9 cellular contexts compared by ENCODE assay signal in the genomic region with DNA sequence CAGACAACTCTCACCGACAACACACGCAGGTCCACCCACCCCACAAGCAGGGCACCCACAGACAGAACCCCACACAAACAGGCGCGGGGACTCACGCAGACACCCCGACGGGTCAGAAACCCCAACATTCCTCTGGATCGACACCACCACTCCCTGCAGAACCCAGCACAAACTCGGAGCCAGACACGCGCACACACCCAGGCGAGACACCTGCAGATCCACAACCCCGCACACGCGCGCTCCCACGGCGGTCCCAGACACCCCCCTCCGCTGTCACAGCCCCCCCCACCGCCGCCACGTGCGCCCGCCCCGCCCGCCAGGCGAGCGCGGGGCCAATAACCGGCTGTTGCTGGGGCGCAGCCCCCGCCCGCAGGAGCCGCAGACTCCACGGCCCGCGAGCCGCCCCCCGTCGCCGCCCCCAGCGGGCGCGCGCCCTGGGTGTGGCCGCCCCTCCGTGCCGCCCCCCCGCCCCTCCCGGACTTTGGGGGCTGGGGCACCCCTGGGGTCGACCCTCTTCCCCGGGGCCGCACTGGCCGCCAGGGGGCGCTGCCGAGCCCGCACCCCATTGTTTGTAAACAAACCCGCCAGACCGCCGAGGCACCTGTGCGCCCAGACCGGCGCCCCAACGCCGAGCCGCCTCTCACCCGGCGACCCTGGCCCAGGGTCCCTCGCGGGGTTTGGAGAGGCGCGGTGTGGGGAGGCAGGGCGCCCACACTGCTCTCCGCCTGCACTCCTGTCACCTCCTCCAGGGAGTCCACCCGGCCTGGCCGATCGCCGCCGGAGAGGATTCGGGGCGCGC. TPM values are rescaled to one million over a fixed set of nuclear protein-coding genes. Genes with fewer than 3 reads are reported as not detected.
DNase-seq lines count a peak whose midpoint lies in the region; ATAC-seq and TF ChIP-seq lines count a peak whose summit lies in the region.
"Had no signal": no experiment of that assay in that cellular context is flagged by ENCODE, and none has a peak within 500 bp of the region (broad histone marks: within the 10 kb centered on the region; RNA-seq: fewer than 3 reads in every experiment).

No MANE protein-coding gene starts in this region.

- no peak overlapping the region for H3K27ac Mint-ChIP-seq in WTC11

- POLR2A ChIA-PET in WTC11 (lab: Charles Lee), result interaction anchor here (1.1 kb wide), 1 partner anchor 14 kb away, joined by 3 read pairs; no protein-coding TSS in a partner anchor

- peak overlapping the region; percentile 48 for H3K4me3 Mint-ChIP-seq in WTC11

- H3K27me3 Mint-ChIP-seq in WTC11 (ENCODE audit: low read depth), result no peaks in the 10 kb centered on the region; the same call in 1 of the 2 replicates
- H3K27me3 Mint-ChIP-seq: activated naive CD4-positive, alpha-beta T cell treated with anti-CD3 and anti-CD28 coated beads, Interleukin-2, amount 50 U/mL, for 24 hours had no signal

- H3K4me1 Mint-ChIP-seq in WTC11, result peaks cover 25% of the 10 kb centered on the region

- CTCF ChIA-PET in WTC11 (lab: Charles Lee), result interaction anchor here (7.4 to 9.0 kb wide), 2 partner anchors 15 to 19 kb away, joined by 79 to 136 read pairs; no protein-coding TSS in a partner anchor

- H3K36me3 Mint-ChIP-seq in WTC11, result peaks cover 4% of the 10 kb centered on the region
- H3K36me3 Mint-ChIP-seq: activated naive CD4-positive, alpha-beta T cell treated with anti-CD3 and anti-CD28 coated beads, Interleukin-2, amount 50 U/mL, for 24 hours had no signal

- TF ChIP-seq CTCF in WTC11 (IDR thresholded peaks at IDR 0.05), result peak; percentile 99

- peak; percentile 31 for ATAC-seq in HG03432 (IDR thresholded peaks at IDR 0.05; ENCODE audit: unreplicated experiment)
- no peak for ATAC-seq in WTC11

- no peaks in the 10 kb centered on the region for H3K9me3 Mint-ChIP-seq in WTC11
- H3K9me3 Mint-ChIP-seq: activated naive CD4-positive, alpha-beta T cell treated with anti-CD3 and anti-CD28 coated beads, Interleukin-2, amount 50 U/mL, for 24 hours had no signal

- DNase-seq in Daoy (ENCODE audit: low read depth) (peak; percentile 50), WTC11 (ENCODE audit: low spot score) (peak; percentile 85), cerebellum (ENCODE audit: low spot score) (peak; percentile 68), left kidney (ENCODE audit: low read depth, low spot score) (peak; percentile 59), NCI-H446 treated with DMSO at 0.1 percent for 48 hours (lab: John Stamatoyannopoulos, UW) (no peak), kidney glomerular epithelial cell (lab: John Stamatoyannopoulos, UW) (no peak)
- DNase-seq in stimulated activated CD4-positive, alpha-beta T cell treated with anti-CD3 and anti-CD28 coated beads, Interleukin-2, amount 100 ng/mL, for 4 hours (ENCODE audit: low read depth), result peak; percentile 70

TF ChIP-seq in WTC11, 78 proteins besides CTCF, POLR2A, EP300 and RAD21 (continues in another document):
- TF ChIP-seq, protein P1, sequence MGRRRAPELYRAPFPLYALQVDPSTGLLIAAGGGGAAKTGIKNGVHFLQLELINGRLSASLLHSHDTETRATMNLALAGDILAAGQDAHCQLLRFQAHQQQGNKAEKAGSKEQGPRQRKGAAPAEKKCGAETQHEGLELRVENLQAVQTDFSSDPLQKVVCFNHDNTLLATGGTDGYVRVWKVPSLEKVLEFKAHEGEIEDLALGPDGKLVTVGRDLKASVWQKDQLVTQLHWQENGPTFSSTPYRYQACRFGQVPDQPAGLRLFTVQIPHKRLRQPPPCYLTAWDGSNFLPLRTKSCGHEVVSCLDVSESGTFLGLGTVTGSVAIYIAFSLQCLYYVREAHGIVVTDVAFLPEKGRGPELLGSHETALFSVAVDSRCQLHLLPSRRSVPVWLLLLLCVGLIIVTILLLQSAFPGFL (CRISPR knock-in tag; IDR thresholded peaks at IDR 0.05; ENCODE audit: borderline replicate concordance), result no peak
- TF ChIP-seq ESRRA (CRISPR knock-in tag; IDR thresholded peaks at IDR 0.05; ENCODE audit: borderline replicate concordance), result 0 out of 2 replicates have a peak, but pooled peaks have one; percentile 26
- no peak for TF ChIP-seq NFATC4 (CRISPR knock-in tag; IDR thresholded peaks at IDR 0.05)
- TF ChIP-seq, protein P2, sequence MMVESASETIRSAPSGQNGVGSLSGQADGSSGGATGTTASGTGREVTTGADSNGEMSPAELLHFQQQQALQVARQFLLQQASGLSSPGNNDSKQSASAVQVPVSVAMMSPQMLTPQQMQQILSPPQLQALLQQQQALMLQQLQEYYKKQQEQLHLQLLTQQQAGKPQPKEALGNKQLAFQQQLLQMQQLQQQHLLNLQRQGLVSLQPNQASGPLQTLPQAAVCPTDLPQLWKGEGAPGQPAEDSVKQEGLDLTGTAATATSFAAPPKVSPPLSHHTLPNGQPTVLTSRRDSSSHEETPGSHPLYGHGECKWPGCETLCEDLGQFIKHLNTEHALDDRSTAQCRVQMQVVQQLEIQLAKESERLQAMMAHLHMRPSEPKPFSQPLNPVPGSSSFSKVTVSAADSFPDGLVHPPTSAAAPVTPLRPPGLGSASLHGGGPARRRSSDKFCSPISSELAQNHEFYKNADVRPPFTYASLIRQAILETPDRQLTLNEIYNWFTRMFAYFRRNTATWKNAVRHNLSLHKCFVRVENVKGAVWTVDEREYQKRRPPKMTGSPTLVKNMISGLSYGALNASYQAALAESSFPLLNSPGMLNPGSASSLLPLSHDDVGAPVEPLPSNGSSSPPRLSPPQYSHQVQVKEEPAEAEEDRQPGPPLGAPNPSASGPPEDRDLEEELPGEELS (CRISPR knock-in tag; IDR thresholded peaks at IDR 0.05), result peak; percentile 72
- no peak for TF ChIP-seq CREM (CRISPR knock-in tag; IDR thresholded peaks at IDR 0.05)
- TF ChIP-seq, protein P3, sequence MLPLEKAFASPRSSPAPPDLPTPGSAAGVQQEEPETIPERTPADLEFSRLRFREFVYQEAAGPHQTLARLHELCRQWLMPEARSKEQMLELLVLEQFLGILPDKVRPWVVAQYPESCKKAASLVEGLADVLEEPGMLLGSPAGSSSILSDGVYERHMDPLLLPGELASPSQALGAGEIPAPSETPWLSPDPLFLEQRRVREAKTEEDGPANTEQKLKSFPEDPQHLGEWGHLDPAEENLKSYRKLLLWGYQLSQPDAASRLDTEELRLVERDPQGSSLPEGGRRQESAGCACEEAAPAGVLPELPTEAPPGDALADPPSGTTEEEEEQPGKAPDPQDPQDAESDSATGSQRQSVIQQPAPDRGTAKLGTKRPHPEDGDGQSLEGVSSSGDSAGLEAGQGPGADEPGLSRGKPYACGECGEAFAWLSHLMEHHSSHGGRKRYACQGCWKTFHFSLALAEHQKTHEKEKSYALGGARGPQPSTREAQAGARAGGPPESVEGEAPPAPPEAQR (CRISPR knock-in tag; IDR thresholded peaks at IDR 0.05), result no peak
- TF ChIP-seq, protein P4, sequence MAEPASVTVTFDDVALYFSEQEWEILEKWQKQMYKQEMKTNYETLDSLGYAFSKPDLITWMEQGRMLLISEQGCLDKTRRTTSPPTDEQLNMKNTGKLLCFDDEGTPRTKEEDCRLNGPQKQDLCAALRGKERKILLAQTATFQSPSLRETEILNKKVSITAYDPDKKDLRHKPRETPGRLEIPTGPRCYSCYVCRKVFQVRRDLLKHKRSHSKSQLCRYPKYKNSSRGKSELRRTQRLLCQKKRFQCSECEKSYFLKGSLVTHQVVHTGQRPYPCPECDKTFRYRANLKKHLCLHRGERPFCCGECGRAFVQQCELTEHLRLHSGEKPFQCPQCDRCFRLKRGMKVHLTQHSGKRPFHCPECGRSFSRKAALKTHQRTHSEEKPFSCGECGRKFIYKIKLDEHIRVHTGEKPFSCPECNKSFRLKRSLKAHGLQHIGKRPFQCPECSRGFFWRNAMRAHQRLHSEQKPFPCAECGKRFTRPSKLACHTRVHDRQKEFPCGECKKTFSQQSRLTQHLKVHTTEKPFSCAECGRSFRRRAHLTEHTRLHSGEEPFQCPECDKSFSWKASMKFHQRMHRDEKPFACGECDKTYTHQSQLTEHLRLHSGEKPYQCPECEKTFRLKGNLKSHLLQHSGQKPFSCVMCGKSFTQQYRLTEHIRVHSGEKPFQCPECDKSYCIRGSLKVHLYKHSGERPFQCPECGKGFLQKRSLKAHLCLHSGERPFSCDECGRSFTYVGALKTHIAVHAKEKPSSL (CRISPR knock-in tag; conservative IDR thresholded peaks at IDR 0.05), result no peak
- no peak for TF ChIP-seq ELF4 (CRISPR knock-in tag; IDR thresholded peaks at IDR 0.05; ENCODE audit: low read depth)
- no peak for TF ChIP-seq NR1H2 (CRISPR knock-in tag; IDR thresholded peaks at IDR 0.05)
- TF ChIP-seq, protein P5, sequence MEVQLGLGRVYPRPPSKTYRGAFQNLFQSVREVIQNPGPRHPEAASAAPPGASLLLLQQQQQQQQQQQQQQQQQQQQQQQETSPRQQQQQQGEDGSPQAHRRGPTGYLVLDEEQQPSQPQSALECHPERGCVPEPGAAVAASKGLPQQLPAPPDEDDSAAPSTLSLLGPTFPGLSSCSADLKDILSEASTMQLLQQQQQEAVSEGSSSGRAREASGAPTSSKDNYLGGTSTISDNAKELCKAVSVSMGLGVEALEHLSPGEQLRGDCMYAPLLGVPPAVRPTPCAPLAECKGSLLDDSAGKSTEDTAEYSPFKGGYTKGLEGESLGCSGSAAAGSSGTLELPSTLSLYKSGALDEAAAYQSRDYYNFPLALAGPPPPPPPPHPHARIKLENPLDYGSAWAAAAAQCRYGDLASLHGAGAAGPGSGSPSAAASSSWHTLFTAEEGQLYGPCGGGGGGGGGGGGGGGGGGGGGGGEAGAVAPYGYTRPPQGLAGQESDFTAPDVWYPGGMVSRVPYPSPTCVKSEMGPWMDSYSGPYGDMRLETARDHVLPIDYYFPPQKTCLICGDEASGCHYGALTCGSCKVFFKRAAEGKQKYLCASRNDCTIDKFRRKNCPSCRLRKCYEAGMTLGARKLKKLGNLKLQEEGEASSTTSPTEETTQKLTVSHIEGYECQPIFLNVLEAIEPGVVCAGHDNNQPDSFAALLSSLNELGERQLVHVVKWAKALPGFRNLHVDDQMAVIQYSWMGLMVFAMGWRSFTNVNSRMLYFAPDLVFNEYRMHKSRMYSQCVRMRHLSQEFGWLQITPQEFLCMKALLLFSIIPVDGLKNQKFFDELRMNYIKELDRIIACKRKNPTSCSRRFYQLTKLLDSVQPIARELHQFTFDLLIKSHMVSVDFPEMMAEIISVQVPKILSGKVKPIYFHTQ (CRISPR knock-in tag; IDR thresholded peaks at IDR 0.05), result no peak
- no peak for TF ChIP-seq ZBTB21 (CRISPR knock-in tag; IDR thresholded peaks at IDR 0.05; ENCODE audit: borderline replicate concordance)

RNA-seq across cellular contexts. Expression of a gene that starts 0.7 kb away (rescaled TPM):
- 0.86 and 2.2 TPM in 2 replicates for total RNA-seq in Daoy (2014; rRNA removed; shearing (Covaris generic))
- total RNA-seq in WTC11 (2021), result 29.4 to 49.5 TPM (median 32.2 TPM) in 3 replicates
- 2.2 TPM for total RNA-seq in cerebellum

RNA-seq across cellular contexts. Expression of a gene that starts 26.0 kb away (rescaled TPM):
- 8.0 and 8.6 TPM in 2 replicates for total RNA-seq in Daoy (2014; rRNA removed; shearing (Covaris generic))
- total RNA-seq in WTC11 (2021) (30.4 to 37.7 TPM (median 33.0 TPM) in 3 replicates), cerebellum (6.4 TPM)

RNA-seq across cellular contexts. Expression of a gene that starts 44.4 kb away (rescaled TPM):
- 3.5 and 6.0 TPM in 2 replicates for total RNA-seq in Daoy (2014; rRNA removed; shearing (Covaris generic))
- 7.0 to 8.1 TPM (median 7.3 TPM) in 3 replicates for total RNA-seq in WTC11 (2021)
- 3.0 TPM for total RNA-seq in cerebellum

Comparison
In these comparisons a context has a peak if more than half of its experiments do, and no peak if none do; other contexts are left out.
1. DNase-seq: peak in Daoy (single experiment), WTC11 (single experiment), cerebellum (single experiment), left kidney (single experiment) and stimulated activated CD4-positive, alpha-beta T cell treated with anti-CD3 and anti-CD28 coated beads, Interleukin-2, amount 100 ng/mL, for 4 hours (single experiment); none in NCI-H446 treated with DMSO at 0.1 percent for 48 hours (single experiment) and kidney glomerular epithelial cell (single experiment).